Comparison of ENCODE assay signal across 1 cellular context in genomic region chr7:55180821-55181542, GRCh38.
TF ChIP-seq lines count a peak whose summit lies in the region.

No MANE protein-coding gene starts in this region.

TF ChIP-seq in liver, 16 proteins besides CTCF, POLR2A, EP300 and RAD21 (continued from another document):
- TF ChIP-seq EGR1 (IDR thresholded peaks at IDR 0.05; ENCODE audit: low read depth in 2 of 2) (no peak), FOXA2 (IDR thresholded peaks at IDR 0.05) (peak; percentile 71), HNF4A (conservative IDR thresholded peaks at IDR 0.05) (peak; percentile 86 to 88)
